ENCODE assay signal across 1 cellular context in the genomic region with DNA sequence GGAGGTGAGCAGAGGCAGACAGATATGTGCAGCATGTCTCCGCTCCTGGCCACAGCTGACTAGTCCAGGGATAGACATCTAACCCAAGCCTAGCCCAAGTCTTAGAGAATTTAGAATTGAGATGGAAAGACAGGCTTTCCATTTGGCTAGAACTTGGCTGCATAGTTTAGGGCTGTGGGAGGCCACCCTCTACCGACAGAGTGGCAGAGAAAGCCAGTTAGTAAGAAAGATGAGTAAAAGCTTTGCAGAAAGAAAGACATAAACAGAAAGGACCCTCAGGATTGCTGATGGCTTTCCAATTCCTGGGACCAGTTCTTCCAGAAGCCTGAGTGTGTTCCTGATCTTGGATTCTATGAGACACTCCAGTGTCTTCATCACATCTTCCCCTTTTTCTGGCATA.
TF ChIP-seq lines count a peak whose summit lies in the region.

No MANE protein-coding gene starts in this region.

TF ChIP-seq in GM23338, 12 proteins besides CTCF, POLR2A, EP300 and RAD21 (continued from another document):
- TF ChIP-seq, protein P1, sequence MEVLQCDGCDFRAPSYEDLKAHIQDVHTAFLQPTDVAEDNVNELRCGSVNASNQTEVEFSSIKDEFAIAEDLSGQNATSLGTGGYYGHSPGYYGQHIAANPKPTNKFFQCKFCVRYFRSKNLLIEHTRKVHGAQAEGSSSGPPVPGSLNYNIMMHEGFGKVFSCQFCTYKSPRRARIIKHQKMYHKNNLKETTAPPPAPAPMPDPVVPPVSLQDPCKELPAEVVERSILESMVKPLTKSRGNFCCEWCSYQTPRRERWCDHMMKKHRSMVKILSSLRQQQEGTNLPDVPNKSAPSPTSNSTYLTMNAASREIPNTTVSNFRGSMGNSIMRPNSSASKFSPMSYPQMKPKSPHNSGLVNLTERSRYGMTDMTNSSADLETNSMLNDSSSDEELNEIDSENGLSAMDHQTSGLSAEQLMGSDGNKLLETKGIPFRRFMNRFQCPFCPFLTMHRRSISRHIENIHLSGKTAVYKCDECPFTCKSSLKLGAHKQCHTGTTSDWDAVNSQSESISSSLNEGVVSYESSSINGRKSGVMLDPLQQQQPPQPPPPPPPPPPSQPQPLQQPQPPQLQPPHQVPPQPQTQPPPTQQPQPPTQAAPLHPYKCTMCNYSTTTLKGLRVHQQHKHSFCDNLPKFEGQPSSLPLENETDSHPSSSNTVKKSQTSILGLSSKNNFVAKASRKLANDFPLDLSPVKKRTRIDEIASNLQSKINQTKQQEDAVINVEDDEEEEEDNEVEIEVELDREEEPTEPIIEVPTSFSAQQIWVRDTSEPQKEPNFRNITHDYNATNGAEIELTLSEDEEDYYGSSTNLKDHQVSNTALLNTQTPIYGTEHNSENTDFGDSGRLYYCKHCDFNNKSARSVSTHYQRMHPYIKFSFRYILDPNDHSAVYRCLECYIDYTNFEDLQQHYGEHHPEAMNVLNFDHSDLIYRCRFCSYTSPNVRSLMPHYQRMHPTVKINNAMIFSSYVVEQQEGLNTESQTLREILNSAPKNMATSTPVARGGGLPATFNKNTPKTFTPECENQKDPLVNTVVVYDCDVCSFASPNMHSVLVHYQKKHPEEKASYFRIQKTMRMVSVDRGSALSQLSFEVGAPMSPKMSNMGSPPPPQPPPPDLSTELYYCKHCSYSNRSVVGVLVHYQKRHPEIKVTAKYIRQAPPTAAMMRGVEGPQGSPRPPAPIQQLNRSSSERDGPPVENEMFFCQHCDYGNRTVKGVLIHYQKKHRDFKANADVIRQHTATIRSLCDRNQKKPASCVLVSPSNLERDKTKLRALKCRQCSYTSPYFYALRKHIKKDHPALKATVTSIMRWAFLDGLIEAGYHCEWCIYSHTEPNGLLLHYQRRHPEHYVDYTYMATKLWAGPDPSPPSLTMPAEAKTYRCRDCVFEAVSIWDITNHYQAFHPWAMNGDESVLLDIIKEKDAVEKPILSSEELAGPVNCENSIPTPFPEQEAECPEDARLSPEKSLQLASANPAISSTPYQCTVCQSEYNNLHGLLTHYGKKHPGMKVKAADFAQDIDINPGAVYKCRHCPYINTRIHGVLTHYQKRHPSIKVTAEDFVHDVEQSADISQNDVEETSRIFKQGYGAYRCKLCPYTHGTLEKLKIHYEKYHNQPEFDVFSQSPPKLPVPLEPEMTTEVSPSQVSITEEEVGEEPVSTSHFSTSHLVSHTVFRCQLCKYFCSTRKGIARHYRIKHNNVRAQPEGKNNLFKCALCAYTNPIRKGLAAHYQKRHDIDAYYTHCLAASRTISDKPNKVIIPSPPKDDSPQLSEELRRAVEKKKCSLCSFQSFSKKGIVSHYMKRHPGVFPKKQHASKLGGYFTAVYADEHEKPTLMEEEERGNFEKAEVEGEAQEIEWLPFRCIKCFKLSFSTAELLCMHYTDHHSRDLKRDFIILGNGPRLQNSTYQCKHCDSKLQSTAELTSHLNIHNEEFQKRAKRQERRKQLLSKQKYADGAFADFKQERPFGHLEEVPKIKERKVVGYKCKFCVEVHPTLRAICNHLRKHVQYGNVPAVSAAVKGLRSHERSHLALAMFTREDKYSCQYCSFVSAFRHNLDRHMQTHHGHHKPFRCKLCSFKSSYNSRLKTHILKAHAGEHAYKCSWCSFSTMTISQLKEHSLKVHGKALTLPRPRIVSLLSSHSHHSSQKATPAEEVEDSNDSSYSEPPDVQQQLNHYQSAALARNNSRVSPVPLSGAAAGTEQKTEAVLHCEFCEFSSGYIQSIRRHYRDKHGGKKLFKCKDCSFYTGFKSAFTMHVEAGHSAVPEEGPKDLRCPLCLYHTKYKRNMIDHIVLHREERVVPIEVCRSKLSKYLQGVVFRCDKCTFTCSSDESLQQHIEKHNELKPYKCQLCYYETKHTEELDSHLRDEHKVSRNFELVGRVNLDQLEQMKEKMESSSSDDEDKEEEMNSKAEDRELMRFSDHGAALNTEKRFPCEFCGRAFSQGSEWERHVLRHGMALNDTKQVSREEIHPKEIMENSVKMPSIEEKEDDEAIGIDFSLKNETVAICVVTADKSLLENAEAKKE (CRISPR knock-in tag; IDR thresholded peaks at IDR 0.05), result no peak
- no peak for TF ChIP-seq JUNB (IDR thresholded peaks at IDR 0.05; ENCODE audit: unreplicated experiment)
- TF ChIP-seq NANOG (IDR thresholded peaks at IDR 0.05; ENCODE audit: borderline replicate concordance), result no peak
- TF ChIP-seq EZH2 (IDR thresholded peaks at IDR 0.05; ENCODE audit: low read depth, unreplicated experiment), result no peak
- TF ChIP-seq, protein P2, sequence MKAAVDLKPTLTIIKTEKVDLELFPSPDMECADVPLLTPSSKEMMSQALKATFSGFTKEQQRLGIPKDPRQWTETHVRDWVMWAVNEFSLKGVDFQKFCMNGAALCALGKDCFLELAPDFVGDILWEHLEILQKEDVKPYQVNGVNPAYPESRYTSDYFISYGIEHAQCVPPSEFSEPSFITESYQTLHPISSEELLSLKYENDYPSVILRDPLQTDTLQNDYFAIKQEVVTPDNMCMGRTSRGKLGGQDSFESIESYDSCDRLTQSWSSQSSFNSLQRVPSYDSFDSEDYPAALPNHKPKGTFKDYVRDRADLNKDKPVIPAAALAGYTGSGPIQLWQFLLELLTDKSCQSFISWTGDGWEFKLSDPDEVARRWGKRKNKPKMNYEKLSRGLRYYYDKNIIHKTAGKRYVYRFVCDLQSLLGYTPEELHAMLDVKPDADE (IDR thresholded peaks at IDR 0.05), result no peak
- no peak for TF ChIP-seq ZNF114 (CRISPR knock-in tag; IDR thresholded peaks at IDR 0.05)
- no peak for TF ChIP-seq POLR2AphosphoS5 (IDR thresholded peaks at IDR 0.05; ENCODE audit: low read depth)
- TF ChIP-seq ZNF331 (CRISPR knock-in tag; IDR thresholded peaks at IDR 0.05; ENCODE audit: low read depth), result no peak
- TF ChIP-seq CREB1 (CRISPR knock-in tag; IDR thresholded peaks at IDR 0.05; ENCODE audit: low read depth), result no peak
- no peak for TF ChIP-seq EZH2phosphoT487 (IDR thresholded peaks at IDR 0.05; ENCODE audit: unreplicated experiment)
TF ChIP-seq in GM23338: peak in this region for 0.
